In genomic region chr1:40257688-40258444, GRCh38 we compare ENCODE assay signal across 1 cellular context.
TF ChIP-seq lines count a peak whose summit lies in the region.

Gene ZMPSTE24 (plus strand): TSS chr1:40258236. CDS start chr1:40258272, 36 bp downstream.

TF ChIP-seq in K562, 482 proteins besides CTCF, POLR2A, EP300 and RAD21 (continued from another document and continues in another):
- TF ChIP-seq, protein P1, sequence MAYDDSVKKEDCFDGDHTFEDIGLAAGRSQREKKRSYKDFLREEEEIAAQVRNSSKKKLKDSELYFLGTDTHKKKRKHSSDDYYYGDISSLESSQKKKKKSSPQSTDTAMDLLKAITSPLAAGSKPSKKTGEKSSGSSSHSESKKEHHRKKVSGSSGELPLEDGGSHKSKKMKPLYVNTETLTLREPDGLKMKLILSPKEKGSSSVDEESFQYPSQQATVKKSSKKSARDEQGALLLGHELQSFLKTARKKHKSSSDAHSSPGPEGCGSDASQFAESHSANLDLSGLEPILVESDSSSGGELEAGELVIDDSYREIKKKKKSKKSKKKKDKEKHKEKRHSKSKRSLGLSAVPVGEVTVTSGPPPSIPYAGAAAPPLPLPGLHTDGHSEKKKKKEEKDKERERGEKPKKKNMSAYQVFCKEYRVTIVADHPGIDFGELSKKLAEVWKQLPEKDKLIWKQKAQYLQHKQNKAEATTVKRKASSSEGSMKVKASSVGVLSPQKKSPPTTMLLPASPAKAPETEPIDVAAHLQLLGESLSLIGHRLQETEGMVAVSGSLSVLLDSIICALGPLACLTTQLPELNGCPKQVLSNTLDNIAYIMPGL (CRISPR knock-in tag; IDR thresholded peaks at IDR 0.05): peak; percentile 73; the same call in 1 of the 2 replicates
- peak; percentile 97 for TF ChIP-seq BRD4 (IDR thresholded peaks at IDR 0.05)
- TF ChIP-seq ZNF830 (CRISPR knock-in tag; IDR thresholded peaks at IDR 0.05): peak; percentile 66
- TF ChIP-seq ZC3H4 (CRISPR knock-in tag; IDR thresholded peaks at IDR 0.05; ENCODE audit: borderline replicate concordance): no peak
- TF ChIP-seq OTX1 (CRISPR knock-in tag; IDR thresholded peaks at IDR 0.05): peak; percentile 40; the same call in 1 of the 2 replicates
- TF ChIP-seq ZNF395 (CRISPR knock-in tag; IDR thresholded peaks at IDR 0.05): peak; percentile 97
- TF ChIP-seq HMGN3 (IDR thresholded peaks at IDR 0.05; ENCODE audit: borderline replicate concordance, extremely low read depth, insufficient read length, low read depth, low read length): peak; percentile 91
- TF ChIP-seq FOXJ2 (tag; IDR thresholded peaks at IDR 0.05): peak; percentile 87; the same call in 1 of the 2 replicates
- peak; percentile 74; the same call in 1 of the 2 replicates for TF ChIP-seq CBX5 (IDR thresholded peaks at IDR 0.05; ENCODE audit: borderline replicate concordance, low read depth)
- TF ChIP-seq ZNF41 (CRISPR knock-in tag; conservative IDR thresholded peaks at IDR 0.05): peak; percentile 4; the same call in 1 of the 2 replicates
- TF ChIP-seq HDAC3 (IDR thresholded peaks at IDR 0.05; ENCODE audit: borderline replicate concordance, partially characterized antibody): peak; percentile 29
- peak; percentile 99 for TF ChIP-seq VEZF1 (CRISPR knock-in tag; IDR thresholded peaks at IDR 0.05)
- no peak for TF ChIP-seq POLR3A (IDR thresholded peaks at IDR 0.05; ENCODE audit: borderline replicate concordance, extremely low read depth, insufficient read depth, insufficient read length)
- peak; percentile 79 for TF ChIP-seq RBM39 (optimal IDR thresholded peaks at IDR 0.05; ENCODE audit: low read depth, low read length)
- TF ChIP-seq, protein P2, sequence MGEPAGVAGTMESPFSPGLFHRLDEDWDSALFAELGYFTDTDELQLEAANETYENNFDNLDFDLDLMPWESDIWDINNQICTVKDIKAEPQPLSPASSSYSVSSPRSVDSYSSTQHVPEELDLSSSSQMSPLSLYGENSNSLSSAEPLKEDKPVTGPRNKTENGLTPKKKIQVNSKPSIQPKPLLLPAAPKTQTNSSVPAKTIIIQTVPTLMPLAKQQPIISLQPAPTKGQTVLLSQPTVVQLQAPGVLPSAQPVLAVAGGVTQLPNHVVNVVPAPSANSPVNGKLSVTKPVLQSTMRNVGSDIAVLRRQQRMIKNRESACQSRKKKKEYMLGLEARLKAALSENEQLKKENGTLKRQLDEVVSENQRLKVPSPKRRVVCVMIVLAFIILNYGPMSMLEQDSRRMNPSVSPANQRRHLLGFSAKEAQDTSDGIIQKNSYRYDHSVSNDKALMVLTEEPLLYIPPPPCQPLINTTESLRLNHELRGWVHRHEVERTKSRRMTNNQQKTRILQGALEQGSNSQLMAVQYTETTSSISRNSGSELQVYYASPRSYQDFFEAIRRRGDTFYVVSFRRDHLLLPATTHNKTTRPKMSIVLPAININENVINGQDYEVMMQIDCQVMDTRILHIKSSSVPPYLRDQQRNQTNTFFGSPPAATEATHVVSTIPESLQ (CRISPR knock-in tag; IDR thresholded peaks at IDR 0.05): peak; percentile 66; the same call in 1 of the 2 replicates
- TF ChIP-seq, protein P3, sequence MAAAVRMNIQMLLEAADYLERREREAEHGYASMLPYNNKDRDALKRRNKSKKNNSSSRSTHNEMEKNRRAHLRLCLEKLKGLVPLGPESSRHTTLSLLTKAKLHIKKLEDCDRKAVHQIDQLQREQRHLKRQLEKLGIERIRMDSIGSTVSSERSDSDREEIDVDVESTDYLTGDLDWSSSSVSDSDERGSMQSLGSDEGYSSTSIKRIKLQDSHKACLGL (CRISPR knock-in tag; IDR thresholded peaks at IDR 0.05; ENCODE audit: borderline replicate concordance, poor library complexity, severe bottlenecking): peak; percentile 76
- TF ChIP-seq LCOR (CRISPR knock-in tag; IDR thresholded peaks at IDR 0.05): peak; percentile 76
- no peak for TF ChIP-seq ZKSCAN3 (CRISPR knock-in tag; IDR thresholded peaks at IDR 0.05)
- TF ChIP-seq RBM22 (IDR thresholded peaks at IDR 0.05; ENCODE audit: low read depth, low read length, poor library complexity, severe bottlenecking): peak; percentile 36
- TF ChIP-seq EHMT2 (IDR thresholded peaks at IDR 0.05): peak; percentile 82
- TF ChIP-seq, protein P4, sequence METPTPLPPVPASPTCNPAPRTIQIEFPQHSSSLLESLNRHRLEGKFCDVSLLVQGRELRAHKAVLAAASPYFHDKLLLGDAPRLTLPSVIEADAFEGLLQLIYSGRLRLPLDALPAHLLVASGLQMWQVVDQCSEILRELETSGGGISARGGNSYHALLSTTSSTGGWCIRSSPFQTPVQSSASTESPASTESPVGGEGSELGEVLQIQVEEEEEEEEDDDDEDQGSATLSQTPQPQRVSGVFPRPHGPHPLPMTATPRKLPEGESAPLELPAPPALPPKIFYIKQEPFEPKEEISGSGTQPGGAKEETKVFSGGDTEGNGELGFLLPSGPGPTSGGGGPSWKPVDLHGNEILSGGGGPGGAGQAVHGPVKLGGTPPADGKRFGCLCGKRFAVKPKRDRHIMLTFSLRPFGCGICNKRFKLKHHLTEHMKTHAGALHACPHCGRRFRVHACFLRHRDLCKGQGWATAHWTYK (CRISPR knock-in tag; IDR thresholded peaks at IDR 0.05): peak; percentile 86
- peak; percentile 9; the same call in 1 of the 2 replicates for TF ChIP-seq ZNF282 (CRISPR knock-in tag; IDR thresholded peaks at IDR 0.05)
- TF ChIP-seq CTBP1 (IDR thresholded peaks at IDR 0.05; ENCODE audit: borderline replicate concordance): peak; percentile 92
- peak; percentile 79 for TF ChIP-seq GTF2A2 (tag; IDR thresholded peaks at IDR 0.05)
- peak; percentile 75 for TF ChIP-seq SNIP1 (IDR thresholded peaks at IDR 0.05; ENCODE audit: low read depth)
- TF ChIP-seq MTA3 (IDR thresholded peaks at IDR 0.05; ENCODE audit: borderline replicate concordance): peak; percentile 92
- TF ChIP-seq, protein P5, sequence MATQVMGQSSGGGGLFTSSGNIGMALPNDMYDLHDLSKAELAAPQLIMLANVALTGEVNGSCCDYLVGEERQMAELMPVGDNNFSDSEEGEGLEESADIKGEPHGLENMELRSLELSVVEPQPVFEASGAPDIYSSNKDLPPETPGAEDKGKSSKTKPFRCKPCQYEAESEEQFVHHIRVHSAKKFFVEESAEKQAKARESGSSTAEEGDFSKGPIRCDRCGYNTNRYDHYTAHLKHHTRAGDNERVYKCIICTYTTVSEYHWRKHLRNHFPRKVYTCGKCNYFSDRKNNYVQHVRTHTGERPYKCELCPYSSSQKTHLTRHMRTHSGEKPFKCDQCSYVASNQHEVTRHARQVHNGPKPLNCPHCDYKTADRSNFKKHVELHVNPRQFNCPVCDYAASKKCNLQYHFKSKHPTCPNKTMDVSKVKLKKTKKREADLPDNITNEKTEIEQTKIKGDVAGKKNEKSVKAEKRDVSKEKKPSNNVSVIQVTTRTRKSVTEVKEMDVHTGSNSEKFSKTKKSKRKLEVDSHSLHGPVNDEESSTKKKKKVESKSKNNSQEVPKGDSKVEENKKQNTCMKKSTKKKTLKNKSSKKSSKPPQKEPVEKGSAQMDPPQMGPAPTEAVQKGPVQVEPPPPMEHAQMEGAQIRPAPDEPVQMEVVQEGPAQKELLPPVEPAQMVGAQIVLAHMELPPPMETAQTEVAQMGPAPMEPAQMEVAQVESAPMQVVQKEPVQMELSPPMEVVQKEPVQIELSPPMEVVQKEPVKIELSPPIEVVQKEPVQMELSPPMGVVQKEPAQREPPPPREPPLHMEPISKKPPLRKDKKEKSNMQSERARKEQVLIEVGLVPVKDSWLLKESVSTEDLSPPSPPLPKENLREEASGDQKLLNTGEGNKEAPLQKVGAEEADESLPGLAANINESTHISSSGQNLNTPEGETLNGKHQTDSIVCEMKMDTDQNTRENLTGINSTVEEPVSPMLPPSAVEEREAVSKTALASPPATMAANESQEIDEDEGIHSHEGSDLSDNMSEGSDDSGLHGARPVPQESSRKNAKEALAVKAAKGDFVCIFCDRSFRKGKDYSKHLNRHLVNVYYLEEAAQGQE (CRISPR knock-in tag; IDR thresholded peaks at IDR 0.05; ENCODE audit: low read depth): peak; percentile 78
- TF ChIP-seq NRF1 (conservative IDR thresholded peaks at IDR 0.05 in 1 of 2, IDR thresholded peaks at IDR 0.05 in 1 of 2): peak; percentile 57 to 63
- TF ChIP-seq ZFP36 (IDR thresholded peaks at IDR 0.05; ENCODE audit: low read depth, low read length, partially characterized antibody): no peak
- peak; percentile 53; the same call in 1 of the 2 replicates for TF ChIP-seq MAFK (IDR thresholded peaks at IDR 0.05; ENCODE audit: low read length)
- TF ChIP-seq TAF1 (IDR thresholded peaks at IDR 0.05; ENCODE audit: control insufficient read depth, extremely low read depth, insufficient read depth, low read length, severe bottlenecking): peak; percentile 91
- peak; percentile 97 for TF ChIP-seq FOXP1 (CRISPR knock-in tag; IDR thresholded peaks at IDR 0.05)
- peak; percentile 85 for TF ChIP-seq ZKSCAN1 (IDR thresholded peaks at IDR 0.05; ENCODE audit: low read depth, low read length)
- TF ChIP-seq, protein P6, sequence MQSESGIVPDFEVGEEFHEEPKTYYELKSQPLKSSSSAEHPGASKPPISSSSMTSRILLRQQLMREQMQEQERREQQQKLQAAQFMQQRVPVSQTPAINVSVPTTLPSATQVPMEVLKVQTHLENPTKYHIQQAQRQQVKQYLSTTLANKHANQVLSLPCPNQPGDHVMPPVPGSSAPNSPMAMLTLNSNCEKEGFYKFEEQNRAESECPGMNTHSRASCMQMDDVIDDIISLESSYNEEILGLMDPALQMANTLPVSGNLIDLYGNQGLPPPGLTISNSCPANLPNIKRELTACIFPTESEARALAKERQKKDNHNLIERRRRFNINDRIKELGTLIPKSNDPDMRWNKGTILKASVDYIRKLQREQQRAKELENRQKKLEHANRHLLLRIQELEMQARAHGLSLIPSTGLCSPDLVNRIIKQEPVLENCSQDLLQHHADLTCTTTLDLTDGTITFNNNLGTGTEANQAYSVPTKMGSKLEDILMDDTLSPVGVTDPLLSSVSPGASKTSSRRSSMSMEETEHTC (IDR thresholded peaks at IDR 0.05): peak; percentile 38; the same call in 1 of the 2 replicates
- TF ChIP-seq ZNF586 (CRISPR knock-in tag; conservative IDR thresholded peaks at IDR 0.05): no peak
- peak; percentile 76 for TF ChIP-seq L3MBTL2 (IDR thresholded peaks at IDR 0.05)
- peak; percentile 95 for TF ChIP-seq KDM5B (IDR thresholded peaks at IDR 0.05; ENCODE audit: insufficient replicate concordance, low read depth, low read length)
- TF ChIP-seq KHSRP (IDR thresholded peaks at IDR 0.05): no peak
- 0 out of 4 replicates have a peak, but pooled peaks of 1 of the 2 experiments have one; percentile 56 for TF ChIP-seq CSDE1 (IDR thresholded peaks at IDR 0.05)
- peak; percentile 59; the same call in 1 of the 2 replicates for TF ChIP-seq RAD51 (IDR thresholded peaks at IDR 0.05; ENCODE audit: borderline replicate concordance, low read depth)
- TF ChIP-seq POLR2H (tag; IDR thresholded peaks at IDR 0.05; ENCODE audit: low read depth): peak; percentile 80
- TF ChIP-seq, protein P7, sequence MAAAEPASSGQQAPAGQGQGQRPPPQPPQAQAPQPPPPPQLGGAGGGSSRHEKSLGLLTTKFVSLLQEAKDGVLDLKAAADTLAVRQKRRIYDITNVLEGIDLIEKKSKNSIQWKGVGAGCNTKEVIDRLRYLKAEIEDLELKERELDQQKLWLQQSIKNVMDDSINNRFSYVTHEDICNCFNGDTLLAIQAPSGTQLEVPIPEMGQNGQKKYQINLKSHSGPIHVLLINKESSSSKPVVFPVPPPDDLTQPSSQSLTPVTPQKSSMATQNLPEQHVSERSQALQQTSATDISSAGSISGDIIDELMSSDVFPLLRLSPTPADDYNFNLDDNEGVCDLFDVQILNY (CRISPR knock-in tag; IDR thresholded peaks at IDR 0.05): peak; percentile 13; the same call in 1 of the 2 replicates
- TF ChIP-seq ZNF324 (CRISPR knock-in tag; IDR thresholded peaks at IDR 0.05): peak; percentile 40; the same call in 1 of the 2 replicates
- no peak for TF ChIP-seq ARHGAP35 (IDR thresholded peaks at IDR 0.05; ENCODE audit: partially characterized antibody)
- peak; percentile 86; the same call in 1 of the 2 replicates for TF ChIP-seq HCFC1 (IDR thresholded peaks at IDR 0.05; ENCODE audit: low read depth, low read length)
- TF ChIP-seq SMARCE1 (IDR thresholded peaks at IDR 0.05): peak; percentile 68
- peak; percentile 88 for TF ChIP-seq PML (IDR thresholded peaks at IDR 0.05; ENCODE audit: low read length)
- peak; percentile 89 for TF ChIP-seq TAF7 (tag; IDR thresholded peaks at IDR 0.05)
- peak; percentile 23; the same call in 1 of the 2 replicates for TF ChIP-seq NR2C2 (CRISPR knock-in tag; IDR thresholded peaks at IDR 0.05)
- peak; percentile 83; the same call in 1 of the 2 replicates for TF ChIP-seq NR2C2 (tag; IDR thresholded peaks at IDR 0.05)
- 0 out of 2 replicates have a peak, but pooled peaks have one; percentile 8 for TF ChIP-seq TCFL5 (CRISPR knock-in tag; conservative IDR thresholded peaks at IDR 0.05)
- no peak for TF ChIP-seq ZNF174 (CRISPR knock-in tag; IDR thresholded peaks at IDR 0.05)
- TF ChIP-seq SP2 (IDR thresholded peaks at IDR 0.05; ENCODE audit: extremely low read depth, low read depth, low read length, poor library complexity, severe bottlenecking): no peak
- peak; percentile 81 for TF ChIP-seq ZBTB2 (IDR thresholded peaks at IDR 0.05)
